1 cellular context compared by ENCODE assay signal in the genomic region with DNA sequence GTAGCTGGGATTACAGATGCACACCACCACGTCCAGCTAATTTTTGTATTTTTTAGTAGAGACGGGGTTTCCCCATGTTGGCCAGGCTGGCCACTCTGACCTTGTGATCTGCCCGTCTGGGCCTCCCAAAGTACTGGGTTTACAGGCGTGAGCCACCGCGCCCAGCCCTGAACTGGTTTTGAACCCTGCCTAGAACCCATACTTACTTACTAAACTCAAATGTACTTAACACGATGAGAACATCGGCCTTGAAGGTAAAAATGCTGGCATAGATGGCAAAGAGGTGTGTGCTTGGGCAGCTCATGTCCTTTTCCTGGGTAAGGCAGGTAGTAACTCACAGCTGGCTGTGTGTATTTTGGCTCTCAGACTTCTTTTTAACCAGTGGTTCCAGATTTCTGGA.
TF ChIP-seq lines count a peak whose summit lies in the region.

No MANE protein-coding gene starts in this region.

TF ChIP-seq in HepG2, 621 proteins besides CTCF, POLR2A, EP300 and RAD21:
- no peak for TF ChIP-seq NFIB (CRISPR knock-in tag; IDR thresholded peaks at IDR 0.05; ENCODE audit: borderline replicate concordance)
- TF ChIP-seq, protein P1, sequence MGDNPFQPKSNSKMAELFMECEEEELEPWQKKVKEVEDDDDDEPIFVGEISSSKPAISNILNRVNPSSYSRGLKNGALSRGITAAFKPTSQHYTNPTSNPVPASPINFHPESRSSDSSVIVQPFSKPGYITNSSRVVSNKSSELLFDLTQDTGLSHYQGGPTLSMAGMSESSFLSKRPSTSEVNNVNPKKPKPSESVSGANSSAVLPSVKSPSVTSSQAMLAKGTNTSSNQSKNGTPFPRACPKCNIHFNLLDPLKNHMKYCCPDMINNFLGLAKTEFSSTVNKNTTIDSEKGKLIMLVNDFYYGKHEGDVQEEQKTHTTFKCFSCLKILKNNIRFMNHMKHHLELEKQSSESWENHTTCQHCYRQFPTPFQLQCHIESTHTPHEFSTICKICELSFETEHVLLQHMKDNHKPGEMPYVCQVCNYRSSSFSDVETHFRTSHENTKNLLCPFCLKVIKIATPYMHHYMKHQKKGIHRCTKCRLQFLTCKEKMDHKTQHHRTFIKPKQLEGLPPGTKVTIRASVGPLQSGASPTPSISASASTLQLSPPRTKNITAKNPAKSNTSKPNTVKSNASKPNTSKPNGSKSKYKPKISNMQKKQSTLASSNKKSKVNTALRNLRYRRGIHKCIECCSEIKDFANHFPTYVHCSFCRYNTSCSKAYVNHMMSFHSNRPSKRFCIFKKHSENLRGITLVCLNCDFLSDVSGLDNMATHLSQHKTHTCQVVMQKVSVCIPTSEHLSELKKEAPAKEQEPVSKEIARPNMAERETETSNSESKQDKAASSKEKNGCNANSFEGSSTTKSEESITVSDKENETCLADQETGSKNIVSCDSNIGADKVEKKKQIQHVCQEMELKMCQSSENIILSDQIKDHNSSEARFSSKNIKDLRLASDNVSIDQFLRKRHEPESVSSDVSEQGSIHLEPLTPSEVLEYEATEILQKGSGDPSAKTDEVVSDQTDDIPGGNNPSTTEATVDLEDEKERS (CRISPR knock-in tag; IDR thresholded peaks at IDR 0.05): 0 out of 2 replicates have a peak, but pooled peaks have one; percentile 29
TF ChIP-seq in HepG2: peak in this region for 1.
